11 cellular contexts compared by ENCODE assay signal in the genomic region with DNA sequence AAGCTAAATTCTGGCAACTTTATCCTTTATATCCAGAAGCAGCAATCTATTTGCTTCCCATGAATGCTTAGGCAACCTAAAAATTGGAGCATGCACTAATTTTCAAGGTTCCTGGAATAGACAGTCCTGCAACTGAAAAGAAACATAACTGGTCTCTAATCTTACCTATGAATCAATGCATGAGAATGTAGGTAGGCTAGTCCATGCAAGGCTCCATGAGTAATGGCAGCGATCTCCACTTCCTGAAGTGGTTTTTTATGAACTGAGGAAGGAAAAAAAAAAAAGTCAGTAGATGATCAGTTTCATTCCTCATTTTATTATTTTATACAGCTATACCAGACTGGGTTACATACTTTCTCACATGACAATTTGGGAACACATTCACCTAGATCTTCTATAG.
A peak's percentile ranks its signal among the peaks of the same experiment; 100 is the strongest.
DNase-seq lines count a peak whose midpoint lies in the region; ATAC-seq and TF ChIP-seq lines count a peak whose summit lies in the region.
"Had no signal": no experiment of that assay in that cellular context is flagged by ENCODE, and none has a peak within 500 bp of the region (broad histone marks: within the 10 kb centered on the region; RNA-seq: fewer than 3 reads in every experiment).

No MANE protein-coding gene starts in this region.

- no peak for DNase-seq in stimulated activated naive CD8-positive, alpha-beta T cell treated with anti-CD3 and anti-CD28 coated beads, Interleukin-15, Interleukin-2, amounts not matched to agents 100 U/mL and 50 U/mL, for 24 hours
- no peak for DNase-seq in RWPE2 (ENCODE audit: low spot score)
- DNase-seq in glomerular visceral epithelial cell (ENCODE audit: extremely low spot score): peak; percentile 18
- DNase-seq in stimulated activated CD4-positive, alpha-beta T cell treated with anti-CD3 and anti-CD28 coated beads, Interleukin-4, amount 100 ng/mL, for 24 hours: no peak
- no peak for DNase-seq in stimulated activated CD4-positive, alpha-beta T cell treated with anti-CD3 and anti-CD28 coated beads, Interleukin-15, amount 100 ng/mL, for 24 hours
- DNase-seq: amniotic stem cell, lower lobe of right lung, NCI-H1105 treated with DMSO at 0.1 percent for 48 hours had no signal

- no peaks in the 10 kb centered on the region for H3K27me3 Mint-ChIP-seq in stimulated activated naive CD8-positive, alpha-beta T cell treated with anti-CD3 and anti-CD28 coated beads, Interleukin-15, Interleukin-2, amounts not matched to agents 100 ng/mL and 50 ng/mL, for 24 hours

- H3K36me3 Mint-ChIP-seq in stimulated activated naive CD8-positive, alpha-beta T cell treated with anti-CD3 and anti-CD28 coated beads, Interleukin-15, Interleukin-2, amounts not matched to agents 100 ng/mL and 50 ng/mL, for 24 hours (ENCODE audit: low read depth): peaks cover 48% of the 10 kb centered on the region

- no peak overlapping the region for H3K4me3 ChIP-seq in RWPE2 (ENCODE audit: severe bottlenecking)
- H3K4me3 ChIP-seq: lower lobe of right lung had no signal

- no peak for TF ChIP-seq CTCF in RWPE2 (IDR thresholded peaks at IDR 0.05; ENCODE audit: poor library complexity, severe bottlenecking)

- peaks cover 30% of the 10 kb centered on the region for H3K4me1 ChIP-seq in RWPE2 (ENCODE audit: insufficient read depth, poor library complexity, severe bottlenecking)

- peak overlapping the region; percentile 55 for H3K27ac Mint-ChIP-seq in stimulated activated naive CD8-positive, alpha-beta T cell treated with anti-CD3 and anti-CD28 coated beads, Interleukin-15, Interleukin-2, amounts not matched to agents 100 ng/mL and 50 ng/mL, for 24 hours

- ATAC-seq in stimulated activated naive CD8-positive, alpha-beta T cell treated with anti-CD3 and anti-CD28 coated beads, Interleukin-15, Interleukin-2, amounts not matched to agents 100 U/mL and 50 U/mL, for 24 hours: no peak
- ATAC-seq in RWPE2 (ENCODE audit: low read depth) (peak; percentile 100), HG02840 (IDR thresholded peaks at IDR 0.05; ENCODE audit: low FRiP score, unreplicated experiment) (no peak), HG02884 (IDR thresholded peaks at IDR 0.05; ENCODE audit: unreplicated experiment) (no peak)
- ATAC-seq: lower lobe of right lung had no signal

- peak overlapping the region; percentile 86 for H3K27ac ChIP-seq in RWPE2 (ENCODE audit: poor library complexity, severe bottlenecking)
- H3K27ac ChIP-seq: lower lobe of right lung had no signal

- no peak overlapping the region for H3K4me3 Mint-ChIP-seq in stimulated activated naive CD8-positive, alpha-beta T cell treated with anti-CD3 and anti-CD28 coated beads, Interleukin-15, Interleukin-2, amounts not matched to agents 100 ng/mL and 50 ng/mL, for 24 hours

- no peaks in the 10 kb centered on the region for H3K9me3 ChIP-seq in RWPE2 (ENCODE audit: severe bottlenecking)
- H3K9me3 ChIP-seq: lower lobe of right lung had no signal

- no peaks in the 10 kb centered on the region for H3K9me3 Mint-ChIP-seq in stimulated activated naive CD8-positive, alpha-beta T cell treated with anti-CD3 and anti-CD28 coated beads, Interleukin-15, Interleukin-2, amounts not matched to agents 100 ng/mL and 50 ng/mL, for 24 hours

- peaks cover 62% of the 10 kb centered on the region for H3K36me3 ChIP-seq in RWPE2 (ENCODE audit: low read depth)

- no peaks in the 10 kb centered on the region for H3K27me3 ChIP-seq in RWPE2 (ENCODE audit: insufficient read depth, poor library complexity, severe bottlenecking)

- peaks cover 18% of the 10 kb centered on the region for H3K4me1 Mint-ChIP-seq in stimulated activated naive CD8-positive, alpha-beta T cell treated with anti-CD3 and anti-CD28 coated beads, Interleukin-15, Interleukin-2, amounts not matched to agents 100 ng/mL and 50 ng/mL, for 24 hours (ENCODE audit: low read depth)
